Comparison of ENCODE assay signal across 36 cellular contexts in the genomic region with DNA sequence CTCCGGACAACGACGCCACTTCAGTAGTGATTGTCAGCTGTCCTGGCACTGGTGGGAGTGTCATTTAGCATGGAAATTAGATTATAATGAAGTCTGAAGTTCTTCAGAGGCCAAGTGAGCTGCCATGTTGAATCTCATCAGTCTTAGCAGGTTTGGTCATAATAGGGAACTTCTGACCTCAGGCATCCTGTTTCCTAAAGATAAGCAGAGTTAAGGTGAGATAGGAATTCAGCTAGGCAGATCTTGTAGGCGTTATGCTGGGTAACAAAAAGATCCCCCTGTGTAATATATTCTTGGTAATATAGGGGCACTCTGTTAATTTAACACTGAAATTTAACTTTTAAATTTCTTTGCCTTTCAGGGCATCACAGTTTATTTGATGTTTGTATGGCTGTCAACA.
"Had no signal": no experiment of that assay in that cellular context is flagged by ENCODE, and none has a peak within 500 bp of the region (broad histone marks: within the 10 kb centered on the region; RNA-seq: fewer than 3 reads in every experiment).

No MANE protein-coding gene starts in this region.

- DNase-seq: activated CD4-positive, alpha-beta memory T cell treated with anti-CD3 and anti-CD28 coated beads, Interleukin-2, amount 10 ng/mL, durations not matched to agents 7 days and 5 days; activated CD4-positive, alpha-beta T cell treated with anti-CD3 and anti-CD28 coated beads for 1 hour; activated CD4-positive, alpha-beta T cell treated with anti-CD3 and anti-CD28 coated beads for 36 hours; activated CD4-positive, alpha-beta T cell treated with anti-CD3 and anti-CD28 coated beads for 48 hours; activated CD4-positive, alpha-beta T cell treated with anti-CD3 and anti-CD28 coated beads, Interleukin-2, amount 10 ng/mL, durations not matched to agents 7 days and 5 days; activated CD4-positive, alpha-beta T cell treated with anti-CD3 and anti-CD28 coated beads, Interleukin-2, amount 50 U/mL, for 48 hours; activated CD4-positive, CD25-positive, alpha-beta regulatory T cell; activated CD8-positive, alpha-beta memory T cell treated with anti-CD3 and anti-CD28 coated beads for 24 hours; activated CD8-positive, alpha-beta memory T cell treated with anti-CD3 and anti-CD28 coated beads, Interleukin-2, amount 10 ng/mL, durations not matched to agents 7 days and 5 days; activated CD8-positive, alpha-beta T cell treated with anti-CD3 and anti-CD28 coated beads, Interleukin-2, amount 10 ng/mL, durations not matched to agents 7 days and 5 days; activated effector memory CD4-positive, alpha-beta T cell treated with anti-CD3 and anti-CD28 coated beads, Interleukin-2, amount 50 U/mL, for 16 hours; activated gamma-delta T cell treated with Interleukin-2 at 50 U/mL for 16 hours; activated naive CD4-positive, alpha-beta T cell; activated naive CD4-positive, alpha-beta T cell treated with anti-CD3 and anti-CD28 coated beads for 36 hours; activated naive CD4-positive, alpha-beta T cell treated with anti-CD3 and anti-CD28 coated beads, Interleukin-2, amount 50 U/mL, for 16 hours; activated naive CD8-positive, alpha-beta T cell treated with anti-CD3 and anti-CD28 coated beads for 36 hours; activated T-cell treated with anti-CD3 and anti-CD28 coated beads for 4 hours; activated T-cell treated with anti-CD3 and anti-CD28 coated beads, Interleukin-2, amount 50 U/mL, for 1 hour; activated T-cell treated with anti-CD3 and anti-CD28 coated beads, Interleukin-2, amount 50 U/mL, for 4 hours; activated T-cell treated with anti-CD3 and anti-CD28 coated beads, Interleukin-2, amount 50 U/mL, for 72 hours; adrenal gland; amniotic stem cell; aorta; body of pancreas; brain microvascular endothelial cell; central memory CD4-positive, alpha-beta T cell; T-helper 2 cell; T-helper 9 cell; WERI-Rb-1 had no signal

- H3K36me3 ChIP-seq: adrenal gland, brain microvascular endothelial cell, breast epithelium, WERI-Rb-1 had no signal

- H3K4me3 ChIP-seq: adrenal gland, body of pancreas, breast epithelium had no signal

- H3K9me3 ChIP-seq: adrenal gland, body of pancreas had no signal

- ATAC-seq: activated CD4-positive, alpha-beta T cell treated with anti-CD3 and anti-CD28 coated beads for 36 hours; activated CD4-positive, CD25-positive, alpha-beta regulatory T cell treated with anti-CD3 and anti-CD28 coated beads, Interleukin-2, amount 50 U/mL, for 24 hours; activated CD8-positive, alpha-beta memory T cell treated with anti-CD3 and anti-CD28 coated beads, Interleukin-2, amount 10 ng/mL, durations not matched to agents 7 days and 5 days; activated CD8-positive, alpha-beta T cell treated with anti-CD3 and anti-CD28 coated beads, Interleukin-2, amount 10 ng/mL, durations not matched to agents 7 days and 5 days; activated naive CD4-positive, alpha-beta T cell treated with anti-CD3 and anti-CD28 coated beads, Interleukin-2, amount 50 U/mL, for 72 hours; activated T-cell treated with anti-CD3 and anti-CD28 coated beads, Interleukin-2, amount 50 U/mL, for 4 hours; activated T-cell treated with anti-CD3 and anti-CD28 coated beads, Interleukin-2, amount 50 U/mL, for 72 hours; activated T-helper 17 cell treated with anti-CD3 and anti-CD28 coated beads, Interleukin-2, amount 50 U/mL, for 72 hours; body of pancreas; WTC11 had no signal

- H3K27me3 ChIP-seq: adrenal gland, body of pancreas, brain microvascular endothelial cell, breast epithelium had no signal

- FAIRE-seq: astrocyte, colon had no signal

- H3K4me1 ChIP-seq: adrenal gland, body of pancreas, breast epithelium had no signal

- H3K27ac ChIP-seq: adrenal gland, body of pancreas, brain microvascular endothelial cell, breast epithelium, WERI-Rb-1 had no signal
